11 cellular contexts compared by ENCODE assay signal in the genomic region with DNA sequence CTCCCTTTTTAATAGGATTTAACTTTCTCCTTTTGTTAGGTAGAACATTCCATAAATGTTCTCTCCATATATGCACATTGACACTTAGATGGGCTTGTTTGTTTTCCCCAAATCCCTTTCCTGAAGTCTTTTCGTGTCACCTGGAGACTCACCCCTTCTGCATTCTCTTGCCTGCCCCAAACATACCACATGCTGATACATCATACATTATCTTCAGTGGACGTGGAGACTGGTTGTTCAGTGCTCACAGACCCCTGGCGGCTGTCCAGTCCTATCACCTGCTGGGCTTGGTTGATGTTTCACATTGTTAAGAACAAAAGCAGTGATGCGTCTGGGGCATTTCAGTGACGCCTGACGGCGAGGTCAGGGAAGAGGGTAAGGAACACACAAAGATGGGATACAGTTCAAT. TPM values are rescaled to one million over a fixed set of nuclear protein-coding genes. Genes with fewer than 3 reads are reported as not detected.
DNase-seq lines count a peak whose midpoint lies in the region; ATAC-seq and TF ChIP-seq lines count a peak whose summit lies in the region.
"Had no signal": no experiment of that assay in that cellular context is flagged by ENCODE, and none has a peak within 500 bp of the region (broad histone marks: within the 10 kb centered on the region; RNA-seq: fewer than 3 reads in every experiment).

No MANE protein-coding gene starts in this region.

- peak in 2 of 7 experiments; percentile 30 to 35 for TF ChIP-seq CTCF in stomach (IDR thresholded peaks at IDR 0.05)

- H3K4me3 ChIP-seq in stomach = no peak overlapping the region

- H3K9me3 ChIP-seq in stomach = no peaks in the 10 kb centered on the region

- no peaks in the 10 kb centered on the region for H3K27me3 Mint-ChIP-seq in activated CD4-positive, alpha-beta T cell treated with anti-CD3 and anti-CD28 coated beads, Interleukin-2, amount 10 ng/mL, durations not matched to agents 7 days and 5 days
- no peaks in the 10 kb centered on the region for H3K27me3 Mint-ChIP-seq in effector memory CD8-positive, alpha-beta T cell

- H3K36me3 Mint-ChIP-seq in activated CD4-positive, alpha-beta T cell treated with anti-CD3 and anti-CD28 coated beads, Interleukin-2, amount 10 ng/mL, durations not matched to agents 7 days and 5 days (ENCODE audit: low read depth) = no peaks in the 10 kb centered on the region
- H3K36me3 Mint-ChIP-seq in effector memory CD8-positive, alpha-beta T cell (ENCODE audit: insufficient read depth) = peaks cover 15% of the 10 kb centered on the region
- H3K36me3 Mint-ChIP-seq: CD14-positive monocyte had no signal

- peak overlapping the region; percentile 98 for H3K27ac Mint-ChIP-seq in activated CD4-positive, alpha-beta T cell treated with anti-CD3 and anti-CD28 coated beads, Interleukin-2, amount 10 ng/mL, durations not matched to agents 7 days and 5 days
- H3K27ac Mint-ChIP-seq in effector memory CD8-positive, alpha-beta T cell = peak overlapping the region; percentile 96 to 97

- intact Hi-C loops in stomach (cut with DNase I; ENCODE audit: low total_unique reads) = no loop called here

- no peak for ATAC-seq in effector memory CD8-positive, alpha-beta T cell (replicated peaks)
- ATAC-seq in HG03378 (IDR thresholded peaks at IDR 0.05; ENCODE audit: unreplicated experiment) (no peak), GM18519 (IDR thresholded peaks at IDR 0.05; ENCODE audit: low FRiP score, unreplicated experiment) (no peak)

- no peaks in the 10 kb centered on the region for H3K9me3 Mint-ChIP-seq in activated CD4-positive, alpha-beta T cell treated with anti-CD3 and anti-CD28 coated beads, Interleukin-2, amount 10 ng/mL, durations not matched to agents 7 days and 5 days
- no peaks in the 10 kb centered on the region for H3K9me3 Mint-ChIP-seq in effector memory CD8-positive, alpha-beta T cell
- H3K9me3 Mint-ChIP-seq: CD14-positive monocyte had no signal

- WGBS in stomach, 5 donors = 35 to 54% (median 37%) methylated on average over 7 of the region's 7 CpGs

- CTCF ChIA-PET in activated CD4-positive, alpha-beta T cell treated with anti-CD3 and anti-CD28 coated beads, Interleukin-2, amount 10 ng/mL, durations not matched to agents 7 days and 5 days (lab: Charles Lee) = interaction anchor here (9.2 to 10.2 kb wide), 3 partner anchors 12 to 59 kb away, joined by 144 to 169 read pairs (median 158); a partner anchor contains a TSS

- H3K27me3 ChIP-seq in stomach = no peaks in the 10 kb centered on the region

- no peak for TF ChIP-seq EP300 in stomach (IDR thresholded peaks at IDR 0.05)

- H3K4me1 ChIP-seq in stomach = peaks cover 35 to 54% (median 48%) of the 10 kb centered on the region in 4 donors

- H3K4me1 Mint-ChIP-seq in activated CD4-positive, alpha-beta T cell treated with anti-CD3 and anti-CD28 coated beads, Interleukin-2, amount 10 ng/mL, durations not matched to agents 7 days and 5 days = peaks cover 47% of the 10 kb centered on the region
- peaks cover 31 to 38% of the 10 kb centered on the region in 2 donors for H3K4me1 Mint-ChIP-seq in effector memory CD8-positive, alpha-beta T cell (ENCODE audit: low read depth in 2 of 2)

- no peaks in the 10 kb centered on the region for H3K36me3 ChIP-seq in stomach

- POLR2A ChIA-PET in activated CD4-positive, alpha-beta T cell treated with anti-CD3 and anti-CD28 coated beads, Interleukin-2, amount 10 ng/mL, durations not matched to agents 7 days and 5 days (lab: Charles Lee) = no interaction called here

- H3K4me3 Mint-ChIP-seq in activated CD4-positive, alpha-beta T cell treated with anti-CD3 and anti-CD28 coated beads, Interleukin-2, amount 10 ng/mL, durations not matched to agents 7 days and 5 days = no peak overlapping the region
- no peak overlapping the region for H3K4me3 Mint-ChIP-seq in effector memory CD8-positive, alpha-beta T cell

- DNase-seq in activated CD4-positive, alpha-beta T cell treated with anti-CD3 and anti-CD28 coated beads, Interleukin-2, amount 10 ng/mL, durations not matched to agents 7 days and 5 days = no peak
- DNase-seq in activated CD4-positive, alpha-beta T cell treated with anti-CD3 and anti-CD28 coated beads for 48 hours = no peak
- DNase-seq in NCI-H345 (lab: John Stamatoyannopoulos, UW) (peak; percentile 64), stomach (peak; percentile 87), NCI-H2171 treated with DMSO at 0.1 percent for 48 hours (lab: John Stamatoyannopoulos, UW) (no peak)
- DNase-seq in effector memory CD8-positive, alpha-beta T cell = no peak
- DNase-seq: activated naive CD4-positive, alpha-beta T cell treated with anti-CD3 and anti-CD28 coated beads, Interleukin-2, amount 50 U/mL, for 16 hours; stimulated activated CD4-positive, alpha-beta T cell treated with anti-CD3 and anti-CD28 coated beads, Interleukin-2, amount 100 ng/mL, for 48 hours had no signal

- no peak for TF ChIP-seq POLR2A in stomach (IDR thresholded peaks at IDR 0.05)

- H3K27ac ChIP-seq in stomach = peak overlapping the region; percentile 49 to 98 (median 96)

RNA-seq across cellular contexts. Expression of a gene that starts 22.2 kb away (rescaled TPM):
- total RNA-seq in activated CD4-positive, alpha-beta T cell treated with anti-CD3 and anti-CD28 coated beads, Interleukin-2, amount 10 ng/mL, durations not matched to agents 7 days and 5 days = not detected
- 100 to 1,000 TPM in 1 of 5 donors, 10 to 100 TPM in 4; 14.7 to 422 (median 54.9) TPM for total RNA-seq in stomach
- polyA plus RNA-seq in stomach = 10 to 100 TPM; 30.1 to 39.7 (median 35.6) TPM
- polyA plus RNA-seq: CD14-positive monocyte had no signal

RNA-seq across cellular contexts. Expression of a gene that starts 23.4 kb away (rescaled TPM):
- 10 to 100 TPM; 73.6 to 82.3 TPM for total RNA-seq in activated CD4-positive, alpha-beta T cell treated with anti-CD3 and anti-CD28 coated beads, Interleukin-2, amount 10 ng/mL, durations not matched to agents 7 days and 5 days
- 100 to 1,000 TPM in 3 of 5 donors, 10 to 100 TPM in 2; 80.2 to 231 (median 113) TPM for total RNA-seq in stomach
- polyA plus RNA-seq in stomach = 10 to 100 TPM; 46.4 to 78.9 (median 58.6) TPM

Comparison
In these comparisons a context has a peak if more than half of its experiments do, and no peak if none do; other contexts are left out.
1. DNase-seq: peak in NCI-H345 (single experiment) and stomach (single experiment); none in activated CD4-positive, alpha-beta T cell treated with anti-CD3 and anti-CD28 coated beads, Interleukin-2, amount 10 ng/mL, durations not matched to agents 7 days and 5 days (single experiment), activated CD4-positive, alpha-beta T cell treated with anti-CD3 and anti-CD28 coated beads for 48 hours (single experiment), effector memory CD8-positive, alpha-beta T cell (0 of 3) and NCI-H2171 treated with DMSO at 0.1 percent for 48 hours (single experiment).
2. RNA of a gene that starts 22.2 kb away (total RNA-seq): 14.7 to 422 TPM in stomach; not detected in activated CD4-positive, alpha-beta T cell treated with anti-CD3 and anti-CD28 coated beads, Interleukin-2, amount 10 ng/mL, durations not matched to agents 7 days and 5 days; every median in the first group is over 10 times any median in the second.